ENCODE assay signal across 17 cellular contexts in the genomic region with DNA sequence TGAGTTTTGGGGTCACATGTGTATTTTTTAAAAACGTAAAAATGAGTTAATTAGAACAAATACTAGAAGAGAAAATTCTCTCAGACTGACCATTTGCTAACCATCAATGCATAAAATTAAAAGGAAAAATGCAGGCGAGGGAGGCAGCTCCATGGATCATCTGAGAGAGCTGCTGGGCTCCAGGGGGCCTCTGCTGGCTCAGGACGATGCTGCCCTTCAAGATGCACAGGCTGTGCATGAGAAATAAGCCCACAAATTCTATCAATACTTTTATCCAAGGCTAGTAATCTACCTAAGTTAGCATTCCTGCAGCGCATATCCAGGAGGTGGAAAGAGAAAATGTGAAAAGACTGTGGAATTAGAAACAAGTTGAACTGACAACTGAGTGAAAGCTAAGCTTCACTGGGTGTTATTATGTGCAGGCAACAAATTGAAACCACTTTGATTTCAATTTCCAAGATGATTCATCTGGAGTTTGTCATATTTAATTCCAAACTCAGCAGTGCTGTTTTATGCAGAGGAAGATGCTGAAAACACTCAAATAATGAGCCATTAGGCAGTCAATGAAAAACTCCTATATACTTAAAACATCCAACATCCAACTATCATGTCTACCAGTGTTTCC.
DNase-seq lines count a peak whose midpoint lies in the region; ATAC-seq and TF ChIP-seq lines count a peak whose summit lies in the region.
"Had no signal": no experiment of that assay in that cellular context is flagged by ENCODE, and none has a peak within 500 bp of the region (broad histone marks: within the 10 kb centered on the region; RNA-seq: fewer than 3 reads in every experiment).

No MANE protein-coding gene starts in this region.

- 70 to 73% methylated on average over 4 of the region's 4 CpGs for WGBS in GM23248 (ENCODE audit: low coverage in 1 of 2, low lambda C conversion rate in 2 of 2, missing lambda C conversion rate in 2 of 2), 2 experiments

- CTCF ChIA-PET in PC-3 (lab: Charles Lee) = no interaction called here

- POLR2A ChIA-PET in PC-3 (lab: Charles Lee; ENCODE audit: unreplicated experiment) = interaction anchor here (0.9 kb wide), 1 partner anchor 27 kb away, joined by 3 read pairs; no protein-coding TSS in a partner anchor

- H3K4me3 Mint-ChIP-seq in activated T-helper 1 cell treated with anti-CD3 and anti-CD28 coated beads, Interleukin-12 subunit alpha, Interleukin-12 subunit beta, Interleukin-2, Interleukin-4 antibody, amounts not matched to agents 30 ng/mL and 10 ng/mL and 1 ng/mL, durations not matched to agents 14 hours and 24 hours and 36 hours = no peak overlapping the region

- H3K27me3 Mint-ChIP-seq in activated T-helper 1 cell treated with anti-CD3 and anti-CD28 coated beads, Interleukin-12 subunit alpha, Interleukin-12 subunit beta, Interleukin-2, Interleukin-4 antibody, amounts not matched to agents 30 ng/mL and 10 ng/mL and 1 ng/mL, durations not matched to agents 14 hours and 24 hours and 36 hours (ENCODE audit: insufficient read depth) = no peaks in the 10 kb centered on the region

- no peak for TF ChIP-seq CTCF in PC-3 (conservative IDR thresholded peaks at IDR 0.05; ENCODE audit: low read depth, low read length)

- H2AFZ ChIP-seq in GM23248 (no peak overlapping the region), PC-3 (ENCODE audit: low read length) (no peak overlapping the region)
- H2AFZ ChIP-seq: PC-9 had no signal

- intact Hi-C loops in activated T-helper 1 cell treated with anti-CD3 and anti-CD28 coated beads, Interleukin-12 subunit alpha, Interleukin-12 subunit beta, Interleukin-2, Interleukin-4 antibody, amounts not matched to agents 30 ng/mL and 10 ng/mL and 1 ng/mL, durations not matched to agents 14 hours and 24 hours and 36 hours (cut with micrococcal nuclease) = loop anchor here (2.0 to 10.0 kb wide), 2 partner anchors 15 to 265 kb away; a partner anchor contains a TSS
- intact Hi-C loops in PC-3 (cut with micrococcal nuclease) = no loop called here

- no peaks in the 10 kb centered on the region for H3K9me2 ChIP-seq in GM23248 (ENCODE audit: insufficient read depth)
- H3K9me2 ChIP-seq in PC-3 (replicated peaks; ENCODE audit: low read length) = no peaks in the 10 kb centered on the region

- no peak overlapping the region for H3K4me3 ChIP-seq in GM23248
- no peak overlapping the region for H3K4me3 ChIP-seq in PC-3 (ENCODE audit: low read length)
- H3K4me3 ChIP-seq: K562, PC-9, SJCRH30 had no signal

- H3K27ac ChIP-seq in GM23248 = no peak overlapping the region
- no peak overlapping the region for H3K27ac ChIP-seq in PC-3 (ENCODE audit: low read length)
- H3K27ac ChIP-seq: PC-9, SJCRH30 had no signal

- H3K4me2 ChIP-seq in GM23248 (ENCODE audit: unreplicated experiment) (no peak overlapping the region), PC-3 (ENCODE audit: low read length) (no peak overlapping the region)
- H3K4me2 ChIP-seq: PC-9 had no signal

- H3K79me2 ChIP-seq in GM23248 (ENCODE audit: insufficient read depth) (no peaks in the 10 kb centered on the region), PC-3 (ENCODE audit: low read length) (no peaks in the 10 kb centered on the region)

- no peaks in the 10 kb centered on the region for H3F3A ChIP-seq in GM23248 (ENCODE audit: insufficient read depth)
- no peaks in the 10 kb centered on the region for H3F3A ChIP-seq in PC-3 (ENCODE audit: low read length, unreplicated experiment)

- DNase-seq in Ammon's horn (ENCODE audit: low spot score) (peak; percentile 9), GM23248 (peak; percentile 21), fibroblast of peridontal ligament (ENCODE audit: extremely low read depth) (peak; percentile 39), NCI-H2227 treated with DMSO at 0.1 percent for 48 hours (lab: John Stamatoyannopoulos, UW) (no peak), PC-3 (no peak)
- no peak for DNase-seq in activated T-helper 1 cell treated with anti-CD3 and anti-CD28 coated beads, Interleukin-12 subunit alpha, Interleukin-12 subunit beta, Interleukin-2, Interleukin-4 antibody, amounts not matched to agents 30 ng/mL and 10 ng/mL and 1 ng/mL, durations not matched to agents 14 hours and 24 hours and 36 hours (ENCODE audit: low spot score)
- DNase-seq in activated CD4-positive, CD25-positive, alpha-beta regulatory T cell treated with anti-CD3 and anti-CD28 coated beads, Interleukin-2, amount 50 U/mL, for 72 hours = no peak
- DNase-seq: Caco-2, NCI-H1417 treated with DMSO at 0.1 percent for 48 hours, NCI-H2029, NCI-H2171, NCI-H510A, NCI-H774, PC-9, SJCRH30 had no signal

- H3K36me3 ChIP-seq in GM23248 (ENCODE audit: low read depth) (peaks cover 11% of the 10 kb centered on the region; the same call in 1 of the 2 replicates), PC-3 (ENCODE audit: low read depth, low read length) (no peaks in the 10 kb centered on the region)

- no peaks in the 10 kb centered on the region for H4K20me1 ChIP-seq in GM23248 (ENCODE audit: insufficient read depth)
- no peaks in the 10 kb centered on the region for H4K20me1 ChIP-seq in PC-3 (ENCODE audit: low read length)

- H3K4me1 ChIP-seq in GM23248 (ENCODE audit: insufficient read depth) (peaks cover 15% of the 10 kb centered on the region; the same call in 1 of the 2 replicates), PC-3 (ENCODE audit: insufficient read depth, low read length) (no peaks in the 10 kb centered on the region)
- H3K4me1 ChIP-seq: Caco-2, SJCRH30 had no signal

- H3K9me3 ChIP-seq in GM23248 (ENCODE audit: low read depth) (no peaks in the 10 kb centered on the region), PC-3 (ENCODE audit: low read length) (no peaks in the 10 kb centered on the region)
- H3K9me3 ChIP-seq: Caco-2, SJCRH30 had no signal

- H3K4me1 Mint-ChIP-seq in activated T-helper 1 cell treated with anti-CD3 and anti-CD28 coated beads, Interleukin-12 subunit alpha, Interleukin-12 subunit beta, Interleukin-2, Interleukin-4 antibody, amounts not matched to agents 30 ng/mL and 10 ng/mL and 1 ng/mL, durations not matched to agents 14 hours and 24 hours and 36 hours (ENCODE audit: low read depth) = peaks cover 57% of the 10 kb centered on the region

- H3K9me3 Mint-ChIP-seq in activated T-helper 1 cell treated with anti-CD3 and anti-CD28 coated beads, Interleukin-12 subunit alpha, Interleukin-12 subunit beta, Interleukin-2, Interleukin-4 antibody, amounts not matched to agents 30 ng/mL and 10 ng/mL and 1 ng/mL, durations not matched to agents 14 hours and 24 hours and 36 hours = no peaks in the 10 kb centered on the region

- H3K27ac Mint-ChIP-seq in activated T-helper 1 cell treated with anti-CD3 and anti-CD28 coated beads, Interleukin-12 subunit alpha, Interleukin-12 subunit beta, Interleukin-2, Interleukin-4 antibody, amounts not matched to agents 30 ng/mL and 10 ng/mL and 1 ng/mL, durations not matched to agents 14 hours and 24 hours and 36 hours = peak overlapping the region; percentile 3

- in situ Hi-C loops in GM23248 (cut with MboI) = no loop called here

- no TSS peak for BruUV-seq in PC-3 (replicated peaks; lab: Mats Ljungman, UMichigan)

- H3K9ac ChIP-seq in GM23248 (no peak overlapping the region), PC-3 (ENCODE audit: low read length) (no peak overlapping the region)

- peaks cover 46% of the 10 kb centered on the region for H3K36me3 Mint-ChIP-seq in activated T-helper 1 cell treated with anti-CD3 and anti-CD28 coated beads, Interleukin-12 subunit alpha, Interleukin-12 subunit beta, Interleukin-2, Interleukin-4 antibody, amounts not matched to agents 30 ng/mL and 10 ng/mL and 1 ng/mL, durations not matched to agents 14 hours and 24 hours and 36 hours (ENCODE audit: low read depth)

- no peaks in the 10 kb centered on the region for H3K27me3 ChIP-seq in GM23248 (replicated peaks; ENCODE audit: insufficient read depth)
- no peaks in the 10 kb centered on the region for H3K27me3 ChIP-seq in PC-3 (ENCODE audit: low read length)
- H3K27me3 ChIP-seq: SJCRH30 had no signal

- no peak for ATAC-seq in PC-3
- ATAC-seq in GM21786 (IDR thresholded peaks at IDR 0.05; ENCODE audit: unreplicated experiment) = no peak
- ATAC-seq: K562 had no signal

Comparison
In these comparisons a context has a peak if more than half of its experiments do, and no peak if none do; other contexts are left out.
1. DNase-seq: peak in Ammon's horn (single experiment), GM23248 (single experiment) and fibroblast of peridontal ligament (single experiment); none in activated T-helper 1 cell treated with anti-CD3 and anti-CD28 coated beads, Interleukin-12 subunit alpha, Interleukin-12 subunit beta, Interleukin-2, Interleukin-4 antibody, amounts not matched to agents 30 ng/mL and 10 ng/mL and 1 ng/mL, durations not matched to agents 14 hours and 24 hours and 36 hours (single experiment), NCI-H2227 treated with DMSO at 0.1 percent for 48 hours (single experiment), PC-3 (single experiment) and activated CD4-positive, CD25-positive, alpha-beta regulatory T cell treated with anti-CD3 and anti-CD28 coated beads, Interleukin-2, amount 50 U/mL, for 72 hours (single experiment).